In genomic region chr11:118434123-118434552, GRCh38 we compare ENCODE assay signal across 8 cellular contexts. TPM values are rescaled to one million over a fixed set of nuclear protein-coding genes. Genes with fewer than 3 reads are reported as not detected.
DNase-seq lines count a peak whose midpoint lies in the region; ATAC-seq and TF ChIP-seq lines count a peak whose summit lies in the region.

No MANE protein-coding gene starts in this region.

- ATAC-seq in GM21723 (IDR thresholded peaks at IDR 0.05; ENCODE audit: unreplicated experiment) = no peak

- peak overlapping the region; percentile 93 for H3K4me3 Mint-ChIP-seq in neural progenitor cell

- H3K9me3 ChIP-seq in ectodermal cell (ENCODE audit: control insufficient read depth, low read length) = no peaks in the 10 kb centered on the region
- no peaks in the 10 kb centered on the region for H3K9me3 ChIP-seq in neural progenitor cell (ENCODE audit: low read depth)

- peak; percentile 73 for DNase-seq in NCI-H2227 treated with DMSO at 0.1 percent for 48 hours (lab: John Stamatoyannopoulos, UW)
- no peak for DNase-seq in neural progenitor cell (ENCODE audit: low spot score)
- no peak for DNase-seq in EL
- DNase-seq in posterior cingulate gyrus = no peak
- DNase-seq in SW480 (ENCODE audit: low spot score) = no peak

- H3K27ac Mint-ChIP-seq in neural progenitor cell = peak overlapping the region; percentile 93

- peak overlapping the region; percentile 68 for H2AFZ ChIP-seq in neural progenitor cell (replicated peaks)

- H3K27me3 Mint-ChIP-seq in neural progenitor cell (ENCODE audit: insufficient read depth, low read depth) = peaks cover 5% of the 10 kb centered on the region

- 8% methylated on average over 9 of the region's 9 CpGs for WGBS in ectodermal cell, 2 experiments

- peaks cover 6% of the 10 kb centered on the region for H3K27me3 ChIP-seq in ectodermal cell (ENCODE audit: control insufficient read depth, insufficient read depth, low read length, poor library complexity, severe bottlenecking)
- no peaks in the 10 kb centered on the region for H3K27me3 ChIP-seq in neural progenitor cell

- H3K9ac ChIP-seq in neural progenitor cell = no peak overlapping the region

- peaks cover 44% of the 10 kb centered on the region for H3F3A ChIP-seq in neural progenitor cell (ENCODE audit: low read depth)

- H3K36me3 ChIP-seq in ectodermal cell (ENCODE audit: control insufficient read depth, insufficient read depth, low read length) (no peaks in the 10 kb centered on the region), neural progenitor cell (peaks cover 4% of the 10 kb centered on the region)

- peak overlapping the region; percentile 2 for H3K27ac ChIP-seq in ectodermal cell (ENCODE audit: insufficient read depth, low read depth, low read length, poor library complexity, severe bottlenecking)
- H3K27ac ChIP-seq in neural progenitor cell = no peak overlapping the region

- H3K4me2 ChIP-seq in neural progenitor cell = peak overlapping the region; percentile 85

- peaks cover 13% of the 10 kb centered on the region for H3K4me1 ChIP-seq in ectodermal cell (ENCODE audit: control insufficient read depth, insufficient read depth, low read length)
- peaks cover 14% of the 10 kb centered on the region for H3K4me1 ChIP-seq in neural progenitor cell

- H3K79me2 ChIP-seq in neural progenitor cell (ENCODE audit: low read depth) = peaks cover 27% of the 10 kb centered on the region

- peaks cover 20% of the 10 kb centered on the region for H4K20me1 ChIP-seq in neural progenitor cell (ENCODE audit: low read depth)

- intact Hi-C loops in posterior cingulate gyrus (cut with DNase I) = loop anchor here (5.0 kb wide), 1 partner anchor 53 kb away; no protein-coding TSS in a partner anchor

- no peaks in the 10 kb centered on the region for H3K9me3 Mint-ChIP-seq in neural progenitor cell

- no peak for TF ChIP-seq CTCF in neural progenitor cell (IDR thresholded peaks at IDR 0.05)

- H3K4me3 ChIP-seq in GM08714 (ENCODE audit: low read length) = peak overlapping the region; percentile 82; the same call in 1 of the 2 replicates
- peak overlapping the region; percentile 73 for H3K4me3 ChIP-seq in ectodermal cell (ENCODE audit: insufficient read depth, low read depth, low read length)
- peak overlapping the region; percentile 99 for H3K4me3 ChIP-seq in neural progenitor cell

- H3K36me3 Mint-ChIP-seq in neural progenitor cell = no peaks in the 10 kb centered on the region

- peaks cover 25% of the 10 kb centered on the region for H3K4me1 Mint-ChIP-seq in neural progenitor cell

RNA-seq across cellular contexts. Expression of gene KMT2A, which starts 2.2 kb away (rescaled TPM):
- polyA plus RNA-seq in ectodermal cell (2013, experiment 1 of 4) = 35.3 TPM
- polyA plus RNA-seq in ectodermal cell (2013, experiment 2 of 4) = 43.2 TPM
- polyA plus RNA-seq in ectodermal cell (2013, experiment 3 of 4) = 30.6 TPM
- 41.6 TPM for polyA plus RNA-seq in ectodermal cell (2013, experiment 4 of 4)
- 63.6 and 73.8 TPM in 2 replicates for total RNA-seq in neural progenitor cell (ENCODE audit: low replicate concordance)

RNA-seq across cellular contexts. Expression of gene ATP5MG, which starts 32.7 kb away (rescaled TPM):
- polyA plus RNA-seq in ectodermal cell (2013, experiment 1 of 4) = 188 TPM
- polyA plus RNA-seq in ectodermal cell (2013, experiment 2 of 4) = 190 TPM
- polyA plus RNA-seq in ectodermal cell (2013, experiment 3 of 4) = 131 TPM
- polyA plus RNA-seq in ectodermal cell (2013, experiment 4 of 4) = 150 TPM
- total RNA-seq in neural progenitor cell (ENCODE audit: low replicate concordance) = 42.6 and 113 TPM in 2 replicates
